ENCODE assay signal across 1 cellular context in genomic region chr1:29944253-29944652, GRCh38.
TF ChIP-seq lines count a peak whose summit lies in the region.

No MANE protein-coding gene starts in this region.

TF ChIP-seq in K562, 482 proteins besides CTCF, POLR2A, EP300 and RAD21 (continued from another document):
- TF ChIP-seq CHD7 (IDR thresholded peaks at IDR 0.05; ENCODE audit: low read depth, low read length) (no peak), BRCA1 (IDR thresholded peaks at IDR 0.05) (no peak), BRCA1 (CRISPR knock-in tag; IDR thresholded peaks at IDR 0.05) (no peak), POLR3A (IDR thresholded peaks at IDR 0.05; ENCODE audit: borderline replicate concordance, extremely low read depth, insufficient read depth, insufficient read length) (no peak), HDGF (IDR thresholded peaks at IDR 0.05) (no peak), ZNF830 (CRISPR knock-in tag; IDR thresholded peaks at IDR 0.05) (no peak), NFE2 (IDR thresholded peaks at IDR 0.05; ENCODE audit: low read depth) (peak; percentile 44; the same call in 1 of the 2 replicates), MTF1 (CRISPR knock-in tag; IDR thresholded peaks at IDR 0.05; ENCODE audit: borderline replicate concordance) (no peak), KAT8 (IDR thresholded peaks at IDR 0.05; ENCODE audit: low read depth) (no peak), HOMEZ (CRISPR knock-in tag; IDR thresholded peaks at IDR 0.05) (no peak), HLTF (IDR thresholded peaks at IDR 0.05) (no peak), ZC3H4 (CRISPR knock-in tag; IDR thresholded peaks at IDR 0.05; ENCODE audit: borderline replicate concordance) (no peak), ADNP (tag; IDR thresholded peaks at IDR 0.05) (no peak), GATAD2A (IDR thresholded peaks at IDR 0.05) (no peak), HMG20B (CRISPR knock-in tag; IDR thresholded peaks at IDR 0.05) (no peak), CAMTA2 (CRISPR knock-in tag; conservative IDR thresholded peaks at IDR 0.05) (no peak), MAZ (CRISPR knock-in tag; conservative IDR thresholded peaks at IDR 0.05 in 1 of 2, IDR thresholded peaks at IDR 0.05 in 1 of 2) (0 out of 4 replicates have a peak, but pooled peaks of 1 of the 2 experiments have one; percentile 24), ZNF766 (CRISPR knock-in tag; conservative IDR thresholded peaks at IDR 0.05) (0 out of 2 replicates have a peak, but pooled peaks have one; percentile 25), PTTG1 (tag; IDR thresholded peaks at IDR 0.05; ENCODE audit: low read depth) (no peak), SRSF3 (IDR thresholded peaks at IDR 0.05; ENCODE audit: insufficient read depth, low read length) (no peak), CREBBP (IDR thresholded peaks at IDR 0.05; ENCODE audit: low read depth, low read length) (no peak), AFF4 (CRISPR knock-in tag; IDR thresholded peaks at IDR 0.05) (no peak), SP2 (IDR thresholded peaks at IDR 0.05; ENCODE audit: extremely low read depth, low read depth, low read length, poor library complexity, severe bottlenecking) (no peak)
